Comparison of ENCODE assay signal across 1 cellular context in the genomic region with DNA sequence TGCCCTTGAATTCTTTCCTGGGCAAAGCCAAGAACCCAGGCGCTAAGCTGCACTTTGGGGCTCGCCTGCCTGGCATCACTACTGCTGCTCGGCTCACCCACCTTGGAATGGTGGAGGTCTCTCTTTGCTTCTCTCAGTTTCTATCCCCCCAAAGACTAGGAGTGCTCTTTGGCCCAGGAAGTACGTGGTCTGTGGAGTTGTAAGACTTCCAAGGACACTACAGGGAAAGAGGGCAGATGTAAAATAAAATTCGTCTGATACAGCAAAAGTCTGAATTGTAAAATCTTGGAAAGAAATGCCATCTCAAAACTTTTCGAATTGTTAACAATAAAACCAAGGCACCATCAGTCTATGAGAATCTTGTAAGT.
TF ChIP-seq lines count a peak whose summit lies in the region.

No MANE protein-coding gene starts in this region.

TF ChIP-seq in HCT116, 20 proteins besides CTCF, POLR2A, EP300 and RAD21:
- TF ChIP-seq, protein P1, sequence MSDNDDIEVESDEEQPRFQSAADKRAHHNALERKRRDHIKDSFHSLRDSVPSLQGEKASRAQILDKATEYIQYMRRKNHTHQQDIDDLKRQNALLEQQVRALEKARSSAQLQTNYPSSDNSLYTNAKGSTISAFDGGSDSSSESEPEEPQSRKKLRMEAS (IDR thresholded peaks at IDR 0.05): no peak
- no peak for TF ChIP-seq SRF (IDR thresholded peaks at IDR 0.05; ENCODE audit: low read depth)
- TF ChIP-seq, protein P2, sequence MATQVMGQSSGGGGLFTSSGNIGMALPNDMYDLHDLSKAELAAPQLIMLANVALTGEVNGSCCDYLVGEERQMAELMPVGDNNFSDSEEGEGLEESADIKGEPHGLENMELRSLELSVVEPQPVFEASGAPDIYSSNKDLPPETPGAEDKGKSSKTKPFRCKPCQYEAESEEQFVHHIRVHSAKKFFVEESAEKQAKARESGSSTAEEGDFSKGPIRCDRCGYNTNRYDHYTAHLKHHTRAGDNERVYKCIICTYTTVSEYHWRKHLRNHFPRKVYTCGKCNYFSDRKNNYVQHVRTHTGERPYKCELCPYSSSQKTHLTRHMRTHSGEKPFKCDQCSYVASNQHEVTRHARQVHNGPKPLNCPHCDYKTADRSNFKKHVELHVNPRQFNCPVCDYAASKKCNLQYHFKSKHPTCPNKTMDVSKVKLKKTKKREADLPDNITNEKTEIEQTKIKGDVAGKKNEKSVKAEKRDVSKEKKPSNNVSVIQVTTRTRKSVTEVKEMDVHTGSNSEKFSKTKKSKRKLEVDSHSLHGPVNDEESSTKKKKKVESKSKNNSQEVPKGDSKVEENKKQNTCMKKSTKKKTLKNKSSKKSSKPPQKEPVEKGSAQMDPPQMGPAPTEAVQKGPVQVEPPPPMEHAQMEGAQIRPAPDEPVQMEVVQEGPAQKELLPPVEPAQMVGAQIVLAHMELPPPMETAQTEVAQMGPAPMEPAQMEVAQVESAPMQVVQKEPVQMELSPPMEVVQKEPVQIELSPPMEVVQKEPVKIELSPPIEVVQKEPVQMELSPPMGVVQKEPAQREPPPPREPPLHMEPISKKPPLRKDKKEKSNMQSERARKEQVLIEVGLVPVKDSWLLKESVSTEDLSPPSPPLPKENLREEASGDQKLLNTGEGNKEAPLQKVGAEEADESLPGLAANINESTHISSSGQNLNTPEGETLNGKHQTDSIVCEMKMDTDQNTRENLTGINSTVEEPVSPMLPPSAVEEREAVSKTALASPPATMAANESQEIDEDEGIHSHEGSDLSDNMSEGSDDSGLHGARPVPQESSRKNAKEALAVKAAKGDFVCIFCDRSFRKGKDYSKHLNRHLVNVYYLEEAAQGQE (IDR thresholded peaks at IDR 0.05; ENCODE audit: low read depth): no peak
- TF ChIP-seq SIN3A (IDR thresholded peaks at IDR 0.05; ENCODE audit: low read depth): no peak
- TF ChIP-seq, protein P3, sequence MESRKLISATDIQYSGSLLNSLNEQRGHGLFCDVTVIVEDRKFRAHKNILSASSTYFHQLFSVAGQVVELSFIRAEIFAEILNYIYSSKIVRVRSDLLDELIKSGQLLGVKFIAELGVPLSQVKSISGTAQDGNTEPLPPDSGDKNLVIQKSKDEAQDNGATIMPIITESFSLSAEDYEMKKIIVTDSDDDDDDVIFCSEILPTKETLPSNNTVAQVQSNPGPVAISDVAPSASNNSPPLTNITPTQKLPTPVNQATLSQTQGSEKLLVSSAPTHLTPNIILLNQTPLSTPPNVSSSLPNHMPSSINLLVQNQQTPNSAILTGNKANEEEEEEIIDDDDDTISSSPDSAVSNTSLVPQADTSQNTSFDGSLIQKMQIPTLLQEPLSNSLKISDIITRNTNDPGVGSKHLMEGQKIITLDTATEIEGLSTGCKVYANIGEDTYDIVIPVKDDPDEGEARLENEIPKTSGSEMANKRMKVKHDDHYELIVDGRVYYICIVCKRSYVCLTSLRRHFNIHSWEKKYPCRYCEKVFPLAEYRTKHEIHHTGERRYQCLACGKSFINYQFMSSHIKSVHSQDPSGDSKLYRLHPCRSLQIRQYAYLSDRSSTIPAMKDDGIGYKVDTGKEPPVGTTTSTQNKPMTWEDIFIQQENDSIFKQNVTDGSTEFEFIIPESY (IDR thresholded peaks at IDR 0.05; ENCODE audit: extremely low read depth, insufficient replicate concordance, low read length): no peak
- TF ChIP-seq EGR1 (IDR thresholded peaks at IDR 0.05; ENCODE audit: low read depth): no peak
- no peak for TF ChIP-seq POLR2AphosphoS5 (IDR thresholded peaks at IDR 0.05; ENCODE audit: low read depth, low read length)
- no peak for TF ChIP-seq EZH2 (IDR thresholded peaks at IDR 0.05)
